Comparison of ENCODE assay signal across 27 cellular contexts in the genomic region with DNA sequence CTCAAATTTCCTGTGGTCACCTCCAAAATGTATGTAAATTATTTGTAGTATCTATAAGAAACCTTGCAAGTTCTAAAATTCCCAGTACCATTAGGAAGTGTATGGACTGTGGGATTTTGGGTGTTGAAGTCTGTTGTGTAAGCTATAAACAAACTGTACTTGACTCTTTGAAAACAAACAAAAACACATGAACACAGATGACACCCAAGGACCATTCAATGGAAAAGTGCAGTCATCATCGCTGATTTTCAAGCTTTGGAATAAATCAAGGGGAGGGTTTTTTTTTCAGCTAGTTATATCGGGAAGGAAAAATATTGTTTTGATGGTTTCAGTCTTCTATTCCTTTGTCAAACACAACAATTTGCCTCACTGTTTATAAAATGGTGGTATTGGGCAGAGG.
"Had no signal": no experiment of that assay in that cellular context is flagged by ENCODE, and none has a peak within 500 bp of the region (broad histone marks: within the 10 kb centered on the region; RNA-seq: fewer than 3 reads in every experiment).

No MANE protein-coding gene starts in this region.

- H3K9me3 Mint-ChIP-seq: activated CD4-positive, alpha-beta memory T cell treated with anti-CD3 and anti-CD28 coated beads for 36 hours; activated naive CD4-positive, alpha-beta T cell treated with anti-CD3 and anti-CD28 coated beads, Interleukin-2, amount 10 ng/mL, durations not matched to agents 7 days and 5 days; activated naive CD8-positive, alpha-beta T cell treated with anti-CD3 and anti-CD28 coated beads, Interleukin-2, amount 10 ng/mL, durations not matched to agents 7 days and 5 days; activated T-helper 1 cell treated with anti-CD3 and anti-CD28 coated beads, Interleukin-12 subunit alpha, Interleukin-12 subunit beta, Interleukin-2, Interleukin-4 antibody, amounts not matched to agents 30 ng/mL and 10 ng/mL and 1 ng/mL, durations not matched to agents 14 hours and 24 hours and 36 hours; effector memory CD8-positive, alpha-beta T cell; mesothelial cell of epicardium; naive B cell; stimulated activated naive B cell treated with anti-CD40 and anti-IgM and Interleukin-4, amounts not matched to agents 10 μg/mL and 1 μg/mL and 100 μg/mL, for 72 hours had no signal

- H3K27ac Mint-ChIP-seq: activated CD4-positive, alpha-beta memory T cell treated with anti-CD3 and anti-CD28 coated beads for 36 hours; activated naive CD4-positive, alpha-beta T cell treated with anti-CD3 and anti-CD28 coated beads, Interleukin-2, amount 10 ng/mL, durations not matched to agents 7 days and 5 days; activated naive CD8-positive, alpha-beta T cell treated with anti-CD3 and anti-CD28 coated beads, Interleukin-2, amount 10 ng/mL, durations not matched to agents 7 days and 5 days; activated T-helper 1 cell treated with anti-CD3 and anti-CD28 coated beads, Interleukin-12 subunit alpha, Interleukin-12 subunit beta, Interleukin-2, Interleukin-4 antibody, amounts not matched to agents 30 ng/mL and 10 ng/mL and 1 ng/mL, durations not matched to agents 14 hours and 24 hours and 36 hours; mesothelial cell of epicardium; stimulated activated naive B cell treated with anti-CD40 and anti-IgM and Interleukin-4, amounts not matched to agents 10 μg/mL and 1 μg/mL and 100 μg/mL, for 72 hours had no signal

- H3K27ac ChIP-seq: ascending aorta, coronary artery, foreskin keratinocyte, left ventricle myocardium inferior, parathyroid adenoma, psoas muscle, tibial nerve, VCaP had no signal

- H3K9me3 ChIP-seq: ascending aorta, left ventricle myocardium inferior, psoas muscle, tibial nerve had no signal

- H3K4me3 ChIP-seq: ascending aorta, coronary artery, left ventricle myocardium inferior, psoas muscle, smooth muscle cell, tibial nerve had no signal

- H3K36me3 Mint-ChIP-seq: brain had no signal

- H3K9ac ChIP-seq: parathyroid adenoma had no signal

- H3K27me3 Mint-ChIP-seq: activated CD4-positive, alpha-beta memory T cell treated with anti-CD3 and anti-CD28 coated beads for 36 hours; activated naive CD4-positive, alpha-beta T cell treated with anti-CD3 and anti-CD28 coated beads, Interleukin-2, amount 10 ng/mL, durations not matched to agents 7 days and 5 days; activated naive CD8-positive, alpha-beta T cell treated with anti-CD3 and anti-CD28 coated beads, Interleukin-2, amount 10 ng/mL, durations not matched to agents 7 days and 5 days; brain; effector memory CD8-positive, alpha-beta T cell; naive B cell; stimulated activated naive B cell treated with anti-CD40 and anti-IgM and Interleukin-4, amounts not matched to agents 10 μg/mL and 1 μg/mL and 100 μg/mL, for 72 hours had no signal

- DNase-seq: activated CD4-positive, alpha-beta memory T cell treated with anti-CD3 and anti-CD28 coated beads for 36 hours; activated CD4-positive, alpha-beta T cell treated with anti-CD3 and anti-CD28 coated beads for 48 hours; activated CD8-positive, alpha-beta memory T cell treated with anti-CD3 and anti-CD28 coated beads, Interleukin-2, amount 50 U/mL, for 4 hours; activated effector memory CD4-positive, alpha-beta T cell treated with anti-CD3 and anti-CD28 coated beads, Interleukin-2, amount 50 U/mL, for 16 hours; activated naive CD4-positive, alpha-beta T cell treated with anti-CD3 and anti-CD28 coated beads, Interleukin-2, amount 10 ng/mL, durations not matched to agents 7 days and 5 days; activated naive CD8-positive, alpha-beta T cell treated with anti-CD3 and anti-CD28 coated beads, Interleukin-2, amount 10 ng/mL, durations not matched to agents 7 days and 5 days; activated T-cell treated with anti-CD3 and anti-CD28 coated beads, Interleukin-2, amount 50 U/mL, for 1 hour; effector memory CD8-positive, alpha-beta T cell; foreskin keratinocyte; left ventricle myocardium inferior; naive B cell; nucleus accumbens; psoas muscle; stimulated activated CD4-positive, alpha-beta T cell treated with anti-CD3 and anti-CD28 coated beads, Interleukin-1b, Interleukin-23, amount 100 ng/mL, for 48 hours; stimulated activated CD4-positive, alpha-beta T cell treated with anti-CD3 and anti-CD28 coated beads, Interleukin-4, amount 100 ng/mL, for 4 hours; stimulated activated CD8-positive, alpha-beta memory T cell treated with anti-CD3 and anti-CD28 coated beads, Interleukin-4, amount 100 ng/mL, for 48 hours; stimulated activated naive B cell treated with anti-CD40 and anti-IgM and Interleukin-4, amounts not matched to agents 10 μg/mL and 1 μg/mL and 100 μg/mL, for 72 hours; T-helper 9 cell had no signal

- H3K4me2 ChIP-seq: smooth muscle cell had no signal

- H3K27me3 ChIP-seq: ascending aorta, foreskin keratinocyte, tibial nerve had no signal

- H3K79me2 ChIP-seq: parathyroid adenoma had no signal

- H3K4me3 Mint-ChIP-seq: activated CD4-positive, alpha-beta memory T cell treated with anti-CD3 and anti-CD28 coated beads for 36 hours; activated naive CD4-positive, alpha-beta T cell treated with anti-CD3 and anti-CD28 coated beads, Interleukin-2, amount 10 ng/mL, durations not matched to agents 7 days and 5 days; activated naive CD8-positive, alpha-beta T cell treated with anti-CD3 and anti-CD28 coated beads, Interleukin-2, amount 10 ng/mL, durations not matched to agents 7 days and 5 days; activated T-helper 1 cell treated with anti-CD3 and anti-CD28 coated beads, Interleukin-12 subunit alpha, Interleukin-12 subunit beta, Interleukin-2, Interleukin-4 antibody, amounts not matched to agents 30 ng/mL and 10 ng/mL and 1 ng/mL, durations not matched to agents 14 hours and 24 hours and 36 hours; brain; effector memory CD8-positive, alpha-beta T cell; mesothelial cell of epicardium; naive B cell; stimulated activated naive B cell treated with anti-CD40 and anti-IgM and Interleukin-4, amounts not matched to agents 10 μg/mL and 1 μg/mL and 100 μg/mL, for 72 hours had no signal

- H3K4me1 ChIP-seq: foreskin keratinocyte, parathyroid adenoma had no signal

- H2AFZ ChIP-seq: parathyroid adenoma had no signal
